Comparison of ENCODE assay signal across 9 cellular contexts in genomic region chr11:1862588-1863351, GRCh38. TPM values are rescaled to one million over a fixed set of nuclear protein-coding genes. Genes with fewer than 3 reads are reported as not detected.
DNase-seq lines count a peak whose midpoint lies in the region; ATAC-seq, FAIRE-seq and TF ChIP-seq lines count a peak whose summit lies in the region.
"Had no signal": no experiment of that assay in that cellular context is flagged by ENCODE, and none has a peak within 500 bp of the region (broad histone marks: within the 10 kb centered on the region; RNA-seq: fewer than 3 reads in every experiment).

No MANE protein-coding gene starts in this region.

- no peak overlapping the region for H2AFZ ChIP-seq in GM23338

- no peaks in the 10 kb centered on the region for H3K36me3 Mint-ChIP-seq in GM23338 (ENCODE audit: low read depth)

- peaks cover 8 to 21% (median 12%) of the 10 kb centered on the region in 3 donors for H3K4me1 ChIP-seq in pancreas
- no peaks in the 10 kb centered on the region for H3K4me1 ChIP-seq in GM23338 (ENCODE audit: insufficient read depth)

- H3K4me3 ChIP-seq in choroid plexus epithelial cell (ENCODE audit: low read depth, low read length) (no peak overlapping the region), pancreas (no peak overlapping the region), GM23338 (no peak overlapping the region)

- no peaks in the 10 kb centered on the region for H3K36me3 ChIP-seq in pancreas
- no peaks in the 10 kb centered on the region for H3K36me3 ChIP-seq in GM23338 (ENCODE audit: insufficient read depth)

- no peak overlapping the region for H3K4me3 Mint-ChIP-seq in GM23338

- no peaks in the 10 kb centered on the region for H3K9me3 Mint-ChIP-seq in GM23338

- no peaks in the 10 kb centered on the region for H3K79me2 ChIP-seq in GM23338 (replicated peaks; ENCODE audit: insufficient read depth)

- WGBS in pancreas, 2 donors, result 82 to 91% methylated on average over 14 of the region's 14 CpGs

- no peaks in the 10 kb centered on the region for H3K27me3 ChIP-seq in pancreas
- no peaks in the 10 kb centered on the region for H3K27me3 ChIP-seq in GM23338 (ENCODE audit: insufficient read depth)

- FAIRE-seq in H54 (lab: Jason Lieb, UNC), result peak; percentile 38
- no peak for FAIRE-seq in pancreas (lab: Jason Lieb, UNC)
- FAIRE-seq: D721Med had no signal

- no peak for TF ChIP-seq POLR2A in H54 (IDR thresholded peaks at IDR 0.05; ENCODE audit: low read depth, low read length)

- ATAC-seq in pancreas (peak; percentile 10 to 47 (median 27)), GM23338 (no peak), GM21381 (IDR thresholded peaks at IDR 0.05; ENCODE audit: unreplicated experiment) (no peak)

- DNase-seq in H54 (ENCODE audit: insufficient read length, low spot score) (peak; percentile 92), choroid plexus epithelial cell (ENCODE audit: low read depth) (peak; percentile 39), pancreas (peak in 1 of 6 donors; percentile 59), GM23338 (ENCODE audit: low spot score) (no peak), NCI-H1694 treated with DMSO at 0.1 percent for 48 hours (lab: John Stamatoyannopoulos, UW) (no peak)
- DNase-seq: cortex of kidney had no signal

- H4K20me1 ChIP-seq in GM23338 (replicated peaks; ENCODE audit: insufficient read depth), result no peaks in the 10 kb centered on the region

- H3K9me2 ChIP-seq in GM23338 (ENCODE audit: insufficient read depth), result no peaks in the 10 kb centered on the region

- no peaks in the 10 kb centered on the region for H3K9me3 ChIP-seq in pancreas

- H3K4me1 Mint-ChIP-seq in GM23338, result no peaks in the 10 kb centered on the region

- no peak for TF ChIP-seq CTCF in choroid plexus epithelial cell (conservative IDR thresholded peaks at IDR 0.05; ENCODE audit: low read depth, low read length)
- no peak for TF ChIP-seq CTCF in pancreas (IDR thresholded peaks at IDR 0.05)
- no peak for TF ChIP-seq CTCF in GM23338 (conservative IDR thresholded peaks at IDR 0.05; ENCODE audit: low read depth in 2 of 2)

- peak overlapping the region in 3 of 4 donors; percentile 8 to 57 (median 51) for H3K27ac ChIP-seq in pancreas
- H3K27ac ChIP-seq in GM23338 (ENCODE audit: low read depth), result no peak overlapping the region

- intact Hi-C loops in pancreas (cut with DNase I), result no loop called here

- H3K27me3 Mint-ChIP-seq in GM23338 (ENCODE audit: insufficient read depth, low read depth, poor library complexity), result peaks cover 5% of the 10 kb centered on the region

- H3F3A ChIP-seq in GM23338 (replicated peaks; ENCODE audit: low read depth), result no peaks in the 10 kb centered on the region

- H3K27ac Mint-ChIP-seq in GM23338, result no peak overlapping the region

- H3K4me2 ChIP-seq in GM23338, result no peak overlapping the region

TF ChIP-seq in GM23338, 12 proteins besides CTCF, POLR2A, EP300 and RAD21 (continues in another document):
- TF ChIP-seq ZNF114 (CRISPR knock-in tag; IDR thresholded peaks at IDR 0.05), result no peak
- TF ChIP-seq JUNB (IDR thresholded peaks at IDR 0.05; ENCODE audit: unreplicated experiment), result no peak
- TF ChIP-seq EZH2 (IDR thresholded peaks at IDR 0.05; ENCODE audit: low read depth, unreplicated experiment), result no peak
- TF ChIP-seq POLR2AphosphoS5 (IDR thresholded peaks at IDR 0.05; ENCODE audit: low read depth), result no peak
- TF ChIP-seq NANOG (IDR thresholded peaks at IDR 0.05; ENCODE audit: borderline replicate concordance), result no peak
- TF ChIP-seq STAT1 (IDR thresholded peaks at IDR 0.05; ENCODE audit: unreplicated experiment), result no peak
- no peak for TF ChIP-seq ZNF462 (CRISPR knock-in tag; IDR thresholded peaks at IDR 0.05)
- TF ChIP-seq EZH2phosphoT487 (IDR thresholded peaks at IDR 0.05; ENCODE audit: unreplicated experiment), result no peak

RNA-seq across cellular contexts. Expression of gene LSP1, which starts 9.9 kb away (rescaled TPM):
- 10 to 100 TPM in 3 of 6 donors, 1 to 10 TPM in 3; 2.4 to 26.8 (median 8.4) TPM for total RNA-seq in pancreas
- 10 to 100 TPM in 1 of 2 donors, 1 to 10 TPM in 1; 8.6 to 20.6 TPM for polyA plus RNA-seq in pancreas
- not detected in 2 replicates for total RNA-seq in GM23338 (2014; rRNA removed; shearing (Covaris generic))
- 0.84 and 0.96 TPM in 2 replicates for polyA plus RNA-seq in GM23338 (2016; fragmentation: Nextera tagmentation; extraction: Ambion mirVana)

RNA-seq across cellular contexts. Expression of gene TNNI2, which starts 24.0 kb away (rescaled TPM):
- total RNA-seq in pancreas, result 1 to 10 TPM in 5 of 6 donors, not detected in 1; 2.5 to 8.7 (median 6.2) TPM
- polyA plus RNA-seq in pancreas (10 to 100 TPM; 28.9 to 57.4 TPM), GM23338 (2016; fragmentation: Nextera tagmentation; extraction: Ambion mirVana) (not detected in 2 replicates)
- total RNA-seq in GM23338 (2014; rRNA removed; shearing (Covaris generic)), result not detected in 2 replicates

RNA-seq across cellular contexts. Expression of gene SYT8, which starts 28.0 kb away (rescaled TPM):
- 10 to 100 TPM in 3 of 6 donors, 1 to 10 TPM in 3; 3.6 to 34.2 (median 12.2) TPM for total RNA-seq in pancreas
- 10 to 100 TPM; 43.7 to 64.8 TPM for polyA plus RNA-seq in pancreas
- not detected in 2 replicates for total RNA-seq in GM23338 (2014; rRNA removed; shearing (Covaris generic))
- not detected in 2 replicates for polyA plus RNA-seq in GM23338 (2016; fragmentation: Nextera tagmentation; extraction: Ambion mirVana)

RNA-seq across cellular contexts. Expression of gene PRR33, which starts 28.9 kb away (rescaled TPM):
- not detected for total RNA-seq in pancreas
- not detected for polyA plus RNA-seq in pancreas
- total RNA-seq in GM23338 (2014; rRNA removed; shearing (Covaris generic)), result 0.04 TPM in 1 of 2 replicates, not detected in the other
- polyA plus RNA-seq in GM23338 (2016; fragmentation: Nextera tagmentation; extraction: Ambion mirVana), result not detected in 2 replicates
- total RNA-seq: liver had no signal
- polyA plus RNA-seq: liver had no signal

RNA-seq across cellular contexts. Expression of gene TNNT3, which starts 56.7 kb away (rescaled TPM):
- total RNA-seq in pancreas, result 1 to 10 TPM in 2 of 6 donors, under 1 TPM in 4; 0.24 to 2.0 (median 0.70) TPM
- polyA plus RNA-seq in pancreas, result 1 to 10 TPM; 3.1 to 6.6 TPM
- not detected in 2 replicates for total RNA-seq in GM23338 (2014; rRNA removed; shearing (Covaris generic))
- not detected in 2 replicates for polyA plus RNA-seq in GM23338 (2016; fragmentation: Nextera tagmentation; extraction: Ambion mirVana)

Comparison
In these comparisons a context has a peak if more than half of its experiments do, and no peak if none do; other contexts are left out.
1. DNase-seq: peak in H54 (single experiment) and choroid plexus epithelial cell (single experiment); none in GM23338 (single experiment) and NCI-H1694 treated with DMSO at 0.1 percent for 48 hours (single experiment).
2. ATAC-seq: peak in pancreas (4 of 4); none in GM23338 (single experiment) and GM21381 (single experiment).